1 cellular context compared by ENCODE assay signal in genomic region chr19:47860602-47861297, GRCh38.
TF ChIP-seq lines count a peak whose summit lies in the region.

No MANE protein-coding gene starts in this region.

TF ChIP-seq in GM23338, 12 proteins besides CTCF, POLR2A, EP300 and RAD21:
- TF ChIP-seq EZH2phosphoT487 (IDR thresholded peaks at IDR 0.05; ENCODE audit: unreplicated experiment) (no peak), JUNB (IDR thresholded peaks at IDR 0.05; ENCODE audit: unreplicated experiment) (no peak), ZNF462 (CRISPR knock-in tag; IDR thresholded peaks at IDR 0.05) (no peak), ETS1 (IDR thresholded peaks at IDR 0.05) (no peak), STAT1 (IDR thresholded peaks at IDR 0.05; ENCODE audit: unreplicated experiment) (no peak), CREB1 (CRISPR knock-in tag; IDR thresholded peaks at IDR 0.05; ENCODE audit: low read depth) (no peak), EZH2 (IDR thresholded peaks at IDR 0.05; ENCODE audit: low read depth, unreplicated experiment) (no peak), NANOG (IDR thresholded peaks at IDR 0.05; ENCODE audit: borderline replicate concordance) (no peak), ZNF114 (CRISPR knock-in tag; IDR thresholded peaks at IDR 0.05) (no peak), POLR2AphosphoS5 (IDR thresholded peaks at IDR 0.05; ENCODE audit: low read depth) (no peak), REST (IDR thresholded peaks at IDR 0.05; ENCODE audit: unreplicated experiment) (no peak), ZNF331 (CRISPR knock-in tag; IDR thresholded peaks at IDR 0.05; ENCODE audit: low read depth) (no peak)
TF ChIP-seq in GM23338: peak in this region for 0.
